In genomic region chr1:91499904-91500755, GRCh38 we compare ENCODE assay signal across 8 cellular contexts. TPM values are rescaled to one million over a fixed set of nuclear protein-coding genes. Genes with fewer than 3 reads are reported as not detected.
DNase-seq lines count a peak whose midpoint lies in the region; ATAC-seq and TF ChIP-seq lines count a peak whose summit lies in the region.

No MANE protein-coding gene starts in this region.

- H3K4me1 Mint-ChIP-seq in natural killer cell (peaks cover 11 to 19% of the 10 kb centered on the region in 2 donors), endothelial cell (ENCODE audit: unreplicated experiment) (peaks cover 18% of the 10 kb centered on the region)

- peak overlapping the region; percentile 87 for H3K4me3 ChIP-seq in GM06990 (replicated peaks; ENCODE audit: low read depth, low read length)

- H3K36me3 ChIP-seq in GM06990 (ENCODE audit: control insufficient read depth, insufficient read depth, low read length), result no peaks in the 10 kb centered on the region

- H3K27me3 Mint-ChIP-seq in natural killer cell (ENCODE audit: low read depth in 2 of 2) (no peaks in the 10 kb centered on the region), endothelial cell (ENCODE audit: unreplicated experiment) (peaks cover 1% of the 10 kb centered on the region)

- intact Hi-C loops in natural killer cell (cut with micrococcal nuclease), result no loop called here

- TF ChIP-seq CTCF in GM06990 (IDR thresholded peaks at IDR 0.05; ENCODE audit: insufficient read depth, low read length, poor library complexity, severe bottlenecking) (no peak), natural killer cell (IDR thresholded peaks at IDR 0.05) (no peak), endothelial cell (IDR thresholded peaks at IDR 0.05; ENCODE audit: unreplicated experiment) (no peak)

- H3K9me3 Mint-ChIP-seq in natural killer cell, result no peaks in the 10 kb centered on the region
- H3K9me3 Mint-ChIP-seq in endothelial cell (ENCODE audit: unreplicated experiment), result no peaks in the 10 kb centered on the region

- ATAC-seq in GM21717 (IDR thresholded peaks at IDR 0.05; ENCODE audit: unreplicated experiment), result peak; percentile 13
- peak; percentile 2 to 9 (median 4) for ATAC-seq in natural killer cell

- H3K27me3 ChIP-seq in GM06990 (replicated peaks; ENCODE audit: control insufficient read depth, insufficient read depth, low read length), result no peaks in the 10 kb centered on the region

- DNase-seq in GM06990 (ENCODE audit: extremely low read depth, insufficient read length) (no peak), Kasumi-1 (lab: John Stamatoyannopoulos, UW) (peak; percentile 80 to 82), cerebellum (ENCODE audit: low spot score) (peak; percentile 3), natural killer cell (no peak), retina (no peak), HK-2 (ENCODE audit: unreplicated experiment) (no peak), endothelial cell (ENCODE audit: low spot score) (no peak)

- H3K27ac Mint-ChIP-seq in natural killer cell (no peak overlapping the region), endothelial cell (ENCODE audit: unreplicated experiment) (no peak overlapping the region)

- H3K36me3 Mint-ChIP-seq in natural killer cell (no peaks in the 10 kb centered on the region), endothelial cell (ENCODE audit: low read depth, unreplicated experiment) (no peaks in the 10 kb centered on the region)

- no peak overlapping the region for H3K4me3 Mint-ChIP-seq in natural killer cell
- H3K4me3 Mint-ChIP-seq in endothelial cell (ENCODE audit: unreplicated experiment), result no peak overlapping the region

RNA-seq across cellular contexts. Expression of gene CDC7, which starts 0.5 kb away (rescaled TPM):
- total RNA-seq in cerebellum, result 23.2 TPM
- 10 to 100 TPM in 1 of 3 donors, 1 to 10 TPM in 2; 7.2 to 11.4 (median 7.9) TPM for total RNA-seq in natural killer cell
- 21.3 TPM for total RNA-seq in endothelial cell (ENCODE audit: unreplicated experiment)

Comparison
In these comparisons a context has a peak if more than half of its experiments do, and no peak if none do; other contexts are left out.
1. DNase-seq: peak in Kasumi-1 (2 of 2) and cerebellum (single experiment); none in GM06990 (single experiment), natural killer cell (single experiment), retina (single experiment), HK-2 (single experiment) and endothelial cell (single experiment).